14 cellular contexts compared by ENCODE assay signal in genomic region chr9:68933434-68934318, GRCh38.
A peak's percentile ranks its signal among the peaks of the same experiment; 100 is the strongest.
DNase-seq lines count a peak whose midpoint lies in the region; ATAC-seq and TF ChIP-seq lines count a peak whose summit lies in the region.
"Had no signal": no experiment of that assay in that cellular context is flagged by ENCODE, and none has a peak within 500 bp of the region (broad histone marks: within the 10 kb centered on the region; RNA-seq: fewer than 3 reads in every experiment).

No MANE protein-coding gene starts in this region.

- H3K4me2 ChIP-seq in neural progenitor cell, result no peak overlapping the region

- ATAC-seq in GM19467 (IDR thresholded peaks at IDR 0.05; ENCODE audit: unreplicated experiment), result peak; percentile 97
- ATAC-seq in HG02970 (IDR thresholded peaks at IDR 0.05; ENCODE audit: low FRiP score, unreplicated experiment), result peak; percentile 64
- no peak for ATAC-seq in right cardiac atrium
- ATAC-seq: sciatic nerve had no signal

- H3F3A ChIP-seq in neural progenitor cell (ENCODE audit: low read depth), result no peaks in the 10 kb centered on the region

- H3K27ac ChIP-seq in neural progenitor cell, result no peak overlapping the region
- H3K27ac ChIP-seq in right cardiac atrium (ENCODE audit: low read length), result no peak overlapping the region
- H3K27ac ChIP-seq: C4-2B had no signal

- no peak overlapping the region for H2AFZ ChIP-seq in neural progenitor cell (replicated peaks)

- DNase-seq in GM13976 (ENCODE audit: low spot score), result peak; percentile 36
- peak; percentile 34 for DNase-seq in NAMALWA (ENCODE audit: low spot score)
- no peak for DNase-seq in posterior vena cava (ENCODE audit: low spot score)
- DNase-seq in neural progenitor cell (ENCODE audit: low spot score), result no peak
- DNase-seq in hypothalamus (lab: John Stamatoyannopoulos, UW), result no peak
- no peak for DNase-seq in right cardiac atrium
- DNase-seq: caudate nucleus, Karpas-422 had no signal

- H3K4me3 Mint-ChIP-seq in neural progenitor cell, result no peak overlapping the region
- H3K4me3 Mint-ChIP-seq: T-helper 1 cell treated with Interleukin-12 subunit alpha and Interleukin-12 subunit beta and Interleukin-4 antibody, amounts not matched to agents 30 μg/mL and 1 μg/mL, for 36 hours had no signal

- no peaks in the 10 kb centered on the region for H3K9me3 ChIP-seq in neural progenitor cell (ENCODE audit: low read depth)
- H3K9me3 ChIP-seq in right cardiac atrium (ENCODE audit: control insufficient read depth, low read length), result no peaks in the 10 kb centered on the region

- H3K36me3 ChIP-seq in neural progenitor cell, result no peaks in the 10 kb centered on the region

- H3K4me3 ChIP-seq in neural progenitor cell (no peak overlapping the region), right cardiac atrium (ENCODE audit: low read length) (no peak overlapping the region)
- H3K4me3 ChIP-seq: lung had no signal

- H3K79me2 ChIP-seq in neural progenitor cell (ENCODE audit: low read depth), result no peaks in the 10 kb centered on the region

- H3K4me1 ChIP-seq in neural progenitor cell (peaks cover 5% of the 10 kb centered on the region), right cardiac atrium (ENCODE audit: control insufficient read depth, insufficient read depth, low read length) (no peaks in the 10 kb centered on the region)

- no peaks in the 10 kb centered on the region for H3K27me3 Mint-ChIP-seq in neural progenitor cell (ENCODE audit: insufficient read depth, low read depth)

- H3K36me3 Mint-ChIP-seq in neural progenitor cell, result peaks cover 15% of the 10 kb centered on the region

- no peaks in the 10 kb centered on the region for H3K9me3 Mint-ChIP-seq in neural progenitor cell
- H3K9me3 Mint-ChIP-seq: T-helper 1 cell treated with Interleukin-12 subunit alpha and Interleukin-12 subunit beta and Interleukin-4 antibody, amounts not matched to agents 30 μg/mL and 1 μg/mL, for 36 hours had no signal

- WGBS in right cardiac atrium, result 57% methylated on average over 4 of the region's 4 CpGs

- no peaks in the 10 kb centered on the region for H3K27me3 ChIP-seq in neural progenitor cell
- H3K27me3 ChIP-seq in right cardiac atrium (ENCODE audit: control insufficient read depth, insufficient read depth), result no peaks in the 10 kb centered on the region

- intact Hi-C loops in posterior vena cava (cut with DNase I) (no loop called here), right cardiac atrium (cut with DNase I) (loop anchor here in 1 of 4 donors (10.0 kb wide), 2 partner anchors 49 to 61 kb away; no protein-coding TSS in a partner anchor)

- H3K27ac Mint-ChIP-seq in neural progenitor cell, result no peak overlapping the region
- H3K27ac Mint-ChIP-seq: T-helper 1 cell treated with Interleukin-12 subunit alpha and Interleukin-12 subunit beta and Interleukin-4 antibody, amounts not matched to agents 30 μg/mL and 1 μg/mL, for 36 hours had no signal

- H3K9ac ChIP-seq in neural progenitor cell, result no peak overlapping the region

- TF ChIP-seq CTCF in GM13976 (IDR thresholded peaks at IDR 0.05; ENCODE audit: borderline replicate concordance, control extremely low read depth, extremely low read depth, insufficient read depth, missing control alignments), result no peak
- TF ChIP-seq CTCF in neural progenitor cell (IDR thresholded peaks at IDR 0.05), result no peak

- no peaks in the 10 kb centered on the region for H4K20me1 ChIP-seq in neural progenitor cell (ENCODE audit: low read depth)

- in situ Hi-C loops in GM13976 (cut with MboI; ENCODE audit: low sequenced_read_pairs, unreplicated experiment), result no loop called here

- H3K4me1 Mint-ChIP-seq in neural progenitor cell, result no peaks in the 10 kb centered on the region

Comparison
In these comparisons a context has a peak if more than half of its experiments do, and no peak if none do; other contexts are left out.
1. DNase-seq: peak in GM13976 (single experiment) and NAMALWA (single experiment); none in posterior vena cava (single experiment), neural progenitor cell (single experiment), hypothalamus (0 of 51) and right cardiac atrium (0 of 3).
2. ATAC-seq: peak in GM19467 (single experiment) and HG02970 (single experiment); none in right cardiac atrium (0 of 2).